1 cellular context compared by ENCODE assay signal in genomic region chr6:166143011-166143410, GRCh38.
TF ChIP-seq lines count a peak whose summit lies in the region.

No MANE protein-coding gene starts in this region.

TF ChIP-seq in H1, 55 proteins besides CTCF, POLR2A, EP300 and RAD21 (continued from another document):
- TF ChIP-seq SAP30 (IDR thresholded peaks at IDR 0.05; ENCODE audit: insufficient read depth, insufficient replicate concordance, low read length) (no peak), CEBPB (IDR thresholded peaks at IDR 0.05; ENCODE audit: low read depth, low read length) (no peak), BACH1 (IDR thresholded peaks at IDR 0.05; ENCODE audit: low read length) (no peak), FOSL1 (IDR thresholded peaks at IDR 0.05; ENCODE audit: insufficient read depth, low read depth, low read length) (no peak), POU5F1 (IDR thresholded peaks at IDR 0.05; ENCODE audit: low read depth, low read length) (no peak), SIX5 (IDR thresholded peaks at IDR 0.05; ENCODE audit: low read depth, low read length) (no peak), SP4 (IDR thresholded peaks at IDR 0.05; ENCODE audit: low read length) (no peak), SRF (IDR thresholded peaks at IDR 0.05; ENCODE audit: low read depth, low read length) (no peak), NRF1 (IDR thresholded peaks at IDR 0.05; ENCODE audit: low read depth, low read length) (no peak), PHF8 (conservative IDR thresholded peaks at IDR 0.05; ENCODE audit: low read depth, low read length) (no peak)
